11 cellular contexts compared by ENCODE assay signal in the genomic region with DNA sequence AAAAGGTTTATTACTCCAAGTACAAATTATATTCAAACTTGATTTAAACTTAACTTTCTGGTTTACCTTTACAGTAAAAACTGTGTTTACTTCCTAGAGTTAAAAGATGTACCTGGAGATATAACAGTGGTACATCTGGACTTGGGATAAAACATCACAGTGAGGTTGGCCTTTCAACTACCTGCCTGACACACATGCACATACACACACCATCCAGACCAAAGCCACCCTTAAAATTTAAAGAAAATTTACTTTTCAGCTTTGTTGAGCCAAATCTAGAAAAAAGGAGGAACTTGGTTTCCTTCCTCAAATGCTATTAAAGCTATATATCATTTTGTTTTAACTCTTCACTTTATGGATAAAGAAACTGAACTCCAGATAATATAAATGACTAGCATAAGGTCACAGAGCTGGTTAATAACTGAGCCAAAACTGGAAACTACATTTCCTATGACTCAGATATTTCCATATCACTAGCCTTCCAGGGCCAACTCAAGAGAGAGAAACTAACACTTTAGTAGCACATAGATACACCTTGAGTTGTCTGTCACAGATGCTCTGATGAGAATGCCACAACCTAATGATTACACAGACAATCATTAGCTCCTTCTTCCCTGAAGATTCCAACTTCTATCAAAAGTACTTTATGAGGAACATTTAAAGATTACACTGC. TPM values are rescaled to one million over a fixed set of nuclear protein-coding genes. Genes with fewer than 3 reads are reported as not detected.
DNase-seq lines count a peak whose midpoint lies in the region; ATAC-seq and FAIRE-seq lines count a peak whose summit lies in the region.
"Had no signal": no experiment of that assay in that cellular context is flagged by ENCODE, and none has a peak within 500 bp of the region (broad histone marks: within the 10 kb centered on the region; RNA-seq: fewer than 3 reads in every experiment).

No MANE protein-coding gene starts in this region.

- CTCF ChIA-PET in activated naive CD4-positive, alpha-beta T cell treated with anti-CD3 and anti-CD28 coated beads for 36 hours (lab: Charles Lee): interaction anchor here (2.0 kb wide), 1 partner anchor 22 kb away, joined by 9 read pairs; no protein-coding TSS in a partner anchor

- peaks cover 28% of the 10 kb centered on the region for H3K4me1 Mint-ChIP-seq in activated naive CD8-positive, alpha-beta T cell treated with anti-CD3 and anti-CD28 coated beads, Interleukin-2, amount 50 U/mL, for 24 hours
- H3K4me1 Mint-ChIP-seq in activated naive CD4-positive, alpha-beta T cell treated with anti-CD3 and anti-CD28 coated beads for 36 hours (ENCODE audit: low read depth): peaks cover 18% of the 10 kb centered on the region
- H3K4me1 Mint-ChIP-seq: nephron had no signal

- peaks cover 26% of the 10 kb centered on the region for H3K9me3 Mint-ChIP-seq in activated naive CD8-positive, alpha-beta T cell treated with anti-CD3 and anti-CD28 coated beads, Interleukin-2, amount 50 U/mL, for 24 hours
- H3K9me3 Mint-ChIP-seq in activated naive CD4-positive, alpha-beta T cell treated with anti-CD3 and anti-CD28 coated beads for 36 hours: peaks cover 9% of the 10 kb centered on the region

- FAIRE-seq in frontal cortex (lab: Jason Lieb, UNC): no peak

- peak; percentile 69 for ATAC-seq in GM19324 (IDR thresholded peaks at IDR 0.05; ENCODE audit: low FRiP score, unreplicated experiment)
- ATAC-seq in HG03103 (IDR thresholded peaks at IDR 0.05; ENCODE audit: low read depth, unreplicated experiment): peak; percentile 76
- peak; percentile 100 for ATAC-seq in activated naive CD8-positive, alpha-beta T cell treated with anti-CD3 and anti-CD28 coated beads, Interleukin-2, amount 50 U/mL, for 24 hours

- H3K27me3 Mint-ChIP-seq in activated naive CD8-positive, alpha-beta T cell treated with anti-CD3 and anti-CD28 coated beads, Interleukin-2, amount 50 U/mL, for 24 hours: no peaks in the 10 kb centered on the region
- H3K27me3 Mint-ChIP-seq in activated naive CD4-positive, alpha-beta T cell treated with anti-CD3 and anti-CD28 coated beads for 36 hours (ENCODE audit: low read depth): no peaks in the 10 kb centered on the region
- H3K27me3 Mint-ChIP-seq: brain had no signal

- peak overlapping the region; percentile 27 for H3K4me3 Mint-ChIP-seq in activated naive CD8-positive, alpha-beta T cell treated with anti-CD3 and anti-CD28 coated beads, Interleukin-2, amount 50 U/mL, for 24 hours
- no peak overlapping the region for H3K4me3 Mint-ChIP-seq in activated naive CD4-positive, alpha-beta T cell treated with anti-CD3 and anti-CD28 coated beads for 36 hours
- H3K4me3 Mint-ChIP-seq: brain, nephron had no signal

- DNase-seq in AG08395 (ENCODE audit: low spot score): peak; percentile 15
- DNase-seq in activated naive CD8-positive, alpha-beta T cell treated with anti-CD3 and anti-CD28 coated beads, Interleukin-2, amount 50 U/mL, for 24 hours: no peak
- DNase-seq in NAMALWA (ENCODE audit: low spot score): no peak
- no peak for DNase-seq in NCI-H345 (lab: John Stamatoyannopoulos, UW)
- no peak for DNase-seq in activated naive CD4-positive, alpha-beta T cell treated with anti-CD3 and anti-CD28 coated beads for 36 hours
- DNase-seq in frontal cortex (ENCODE audit: low spot score in 2 of 2): no peak
- DNase-seq: DND-41 had no signal

- H3K27ac Mint-ChIP-seq in activated naive CD8-positive, alpha-beta T cell treated with anti-CD3 and anti-CD28 coated beads, Interleukin-2, amount 50 U/mL, for 24 hours: peak overlapping the region; percentile 44
- H3K27ac Mint-ChIP-seq in activated naive CD4-positive, alpha-beta T cell treated with anti-CD3 and anti-CD28 coated beads for 36 hours: no peak overlapping the region
- H3K27ac Mint-ChIP-seq: brain, nephron had no signal

- intact Hi-C loops in activated naive CD4-positive, alpha-beta T cell treated with anti-CD3 and anti-CD28 coated beads for 36 hours (cut with micrococcal nuclease): loop anchor here (2.0 to 5.0 kb wide), 2 partner anchors 40 to 189 kb away; a partner anchor contains a TSS

- H3K36me3 Mint-ChIP-seq in activated naive CD8-positive, alpha-beta T cell treated with anti-CD3 and anti-CD28 coated beads, Interleukin-2, amount 50 U/mL, for 24 hours (ENCODE audit: low read depth): peaks cover 27% of the 10 kb centered on the region
- H3K36me3 Mint-ChIP-seq in activated naive CD4-positive, alpha-beta T cell treated with anti-CD3 and anti-CD28 coated beads for 36 hours (ENCODE audit: low read depth): peaks cover 5% of the 10 kb centered on the region

RNA-seq across cellular contexts. Expression of a gene that starts 40.8 kb away (rescaled TPM):
- 1 to 10 TPM; 7.1 to 8.5 TPM for total RNA-seq in activated naive CD4-positive, alpha-beta T cell treated with anti-CD3 and anti-CD28 coated beads for 36 hours
- 26.1 TPM for total RNA-seq in frontal cortex

RNA-seq across cellular contexts. Expression of a gene that starts 41.2 kb away (rescaled TPM):
- 1 to 10 TPM; 5.6 to 6.0 TPM for total RNA-seq in activated naive CD4-positive, alpha-beta T cell treated with anti-CD3 and anti-CD28 coated beads for 36 hours
- 24.9 TPM for total RNA-seq in frontal cortex
